ENCODE assay signal across 8 cellular contexts in genomic region chr11:19116315-19116970, GRCh38. TPM values are rescaled to one million over a fixed set of nuclear protein-coding genes. Genes with fewer than 3 reads are reported as not detected.
DNase-seq lines count a peak whose midpoint lies in the region; ATAC-seq and TF ChIP-seq lines count a peak whose summit lies in the region.

No MANE protein-coding gene starts in this region.

- intact Hi-C loops in esophagus muscularis mucosa (cut with DNase I) (no loop called here), psoas muscle (cut with DNase I) (no loop called here), posterior cingulate gyrus (cut with DNase I) (no loop called here)

- no peak for TF ChIP-seq EP300 in esophagus muscularis mucosa (IDR thresholded peaks at IDR 0.05)

- H3K4me3 ChIP-seq in GM12864 (ENCODE audit: low read depth, low read length), result peak overlapping the region; percentile 85; the same call in 1 of the 2 replicates
- H3K4me3 ChIP-seq in esophagus muscularis mucosa, result peak overlapping the region; percentile 67 to 93 (median 74)
- H3K4me3 ChIP-seq in psoas muscle, result peak overlapping the region; percentile 81

- no peak for TF ChIP-seq POLR2A in esophagus muscularis mucosa (IDR thresholded peaks at IDR 0.05; ENCODE audit: low read depth)

- peak; percentile 3 for DNase-seq in GM12864 (ENCODE audit: low read depth)
- DNase-seq in RPMI8226, result peak; percentile 9
- no peak for DNase-seq in esophagus muscularis mucosa (ENCODE audit: extremely low spot score)
- no peak for DNase-seq in psoas muscle
- no peak for DNase-seq in ACHN
- no peak for DNase-seq in SKM-1 (lab: John Stamatoyannopoulos, UW; ENCODE audit: unreplicated experiment)
- no peak for DNase-seq in posterior cingulate gyrus

- TF ChIP-seq CTCF in GM12864 (IDR thresholded peaks at IDR 0.05; ENCODE audit: low read depth, low read length, missing control alignments) (no peak), esophagus muscularis mucosa (IDR thresholded peaks at IDR 0.05) (no peak), psoas muscle (IDR thresholded peaks at IDR 0.05) (no peak)

- in situ Hi-C loops in ACHN (cut with HindIII; ENCODE audit: low pct_ligation_motif_present, low pct_unique_long_range_greater_than_20kb, low sequenced_read_pairs), result no loop called here

- ATAC-seq in psoas muscle, result no peak
- ATAC-seq in GM19452 (IDR thresholded peaks at IDR 0.05; ENCODE audit: unreplicated experiment), result no peak

- H3K27me3 ChIP-seq in esophagus muscularis mucosa (peaks cover 0 to 20% (median 0%) of the 10 kb centered on the region in 4 donors), psoas muscle (ENCODE audit: insufficient read depth in 3 of 3, low read length in 2 of 3) (peaks cover 0 to 16% (median 0%) of the 10 kb centered on the region in 3 donors)

- no peaks in the 10 kb centered on the region for H3K9me3 ChIP-seq in esophagus muscularis mucosa
- H3K9me3 ChIP-seq in psoas muscle, result no peaks in the 10 kb centered on the region

- WGBS in esophagus muscularis mucosa, result 40% methylated on average over 14 of the region's 16 CpGs
- 36 to 42% (median 37%) methylated on average over 16 of the region's 16 CpGs for WGBS in psoas muscle, 3 donors

- H3K36me3 ChIP-seq in esophagus muscularis mucosa, result no peaks in the 10 kb centered on the region
- no peaks in the 10 kb centered on the region for H3K36me3 ChIP-seq in psoas muscle (ENCODE audit: insufficient read depth in 1 of 2, low read depth in 1 of 2)

- H3K27ac ChIP-seq in esophagus muscularis mucosa (replicated peaks in 1 of 4) (peak overlapping the region in 1 of 4 donors; percentile 45), psoas muscle (no peak overlapping the region)

- H3K4me1 ChIP-seq in esophagus muscularis mucosa (peaks cover 5 to 22% (median 14%) of the 10 kb centered on the region in 4 donors), psoas muscle (no peaks in the 10 kb centered on the region)

RNA-seq across cellular contexts. Expression of gene ZDHHC13, which starts 0.5 kb away (rescaled TPM):
- 1 to 10 TPM; 4.1 to 5.5 (median 4.9) TPM for total RNA-seq in esophagus muscularis mucosa
- 1 to 10 TPM in 3 of 4 donors, under 1 TPM in 1; 0.99 to 2.1 (median 1.4) TPM for total RNA-seq in psoas muscle
- 1 to 10 TPM in 1 of 3 donors, under 1 TPM in 2; 0.70 to 2.6 (median 0.98) TPM for polyA plus RNA-seq in psoas muscle

RNA-seq across cellular contexts. Expression of gene MRGPRX2, which starts 55.9 kb away (rescaled TPM):
- total RNA-seq in esophagus muscularis mucosa (under 1 TPM in 3 of 4 donors, not detected in 1; 0.23 to 0.83 (median 0.83) TPM), psoas muscle (not detected)
- under 1 TPM in 1 of 3 donors, not detected in 2; 0.01 TPM for polyA plus RNA-seq in psoas muscle

Comparison
In these comparisons a context has a peak if more than half of its experiments do, and no peak if none do; other contexts are left out.
1. DNase-seq: peak in GM12864 (single experiment) and RPMI8226 (single experiment); none in esophagus muscularis mucosa (single experiment), psoas muscle (0 of 2), ACHN (single experiment), SKM-1 (single experiment) and posterior cingulate gyrus (0 of 10).
2. Peak in every context shown above with its lines, with median percentiles within 50 percentile points of each other: H3K4me3 ChIP-seq.